Comparison of ENCODE assay signal across 8 cellular contexts in the genomic region with DNA sequence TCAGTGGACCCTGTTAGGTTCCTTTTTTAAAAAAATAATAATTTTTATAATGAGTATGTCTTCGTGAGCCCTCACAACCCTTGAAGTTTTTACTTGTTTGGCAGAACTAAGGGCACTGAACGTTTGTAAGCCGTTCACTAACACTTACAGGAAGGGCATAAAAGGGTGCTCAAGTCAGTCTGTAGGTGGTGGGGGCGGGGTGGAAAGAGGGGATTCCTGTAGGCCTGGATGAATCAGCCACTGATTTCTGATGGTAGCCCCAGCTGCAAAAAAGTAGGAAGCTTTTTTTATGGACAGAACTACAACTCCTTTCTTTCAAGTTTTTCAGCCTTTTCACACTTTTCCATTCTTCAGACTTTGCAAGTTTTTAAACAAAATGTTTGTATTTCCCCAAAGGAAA. TPM values are rescaled to one million over a fixed set of nuclear protein-coding genes. Genes with fewer than 3 reads are reported as not detected.
DNase-seq lines count a peak whose midpoint lies in the region; ATAC-seq, FAIRE-seq and TF ChIP-seq lines count a peak whose summit lies in the region.

No MANE protein-coding gene starts in this region.

- no peak overlapping the region for H3K27ac ChIP-seq in PC-9

- H3F3A ChIP-seq in PC-9 (ENCODE audit: insufficient read depth, low read depth): no peaks in the 10 kb centered on the region

- no peaks in the 10 kb centered on the region for H3K27me3 ChIP-seq in PC-9 (ENCODE audit: insufficient read depth, low read depth)

- no peak for TF ChIP-seq CTCF in fibroblast of pulmonary artery (IDR thresholded peaks at IDR 0.05; ENCODE audit: low read length, missing control alignments)
- TF ChIP-seq CTCF in PC-9 (conservative IDR thresholded peaks at IDR 0.05): no peak

- no peaks in the 10 kb centered on the region for H3K9me3 ChIP-seq in PC-9 (ENCODE audit: insufficient read depth, low read depth)

- H3K4me2 ChIP-seq in PC-9: no peak overlapping the region

- BruUV-seq in PC-9 (replicated peaks; lab: Mats Ljungman, UMichigan): no TSS peak

- no peaks in the 10 kb centered on the region for H3K79me2 ChIP-seq in PC-9 (ENCODE audit: low read depth)

- H2AFZ ChIP-seq in PC-9: no peak overlapping the region

- H3K36me3 ChIP-seq in PC-9 (ENCODE audit: low read depth): no peaks in the 10 kb centered on the region

- H3K9me2 ChIP-seq in PC-9 (ENCODE audit: insufficient read depth): no peaks in the 10 kb centered on the region

- POLR2A ChIA-PET in PC-9 (lab: Charles Lee; ENCODE audit: unreplicated experiment): no interaction called here

- H3K4me1 ChIP-seq in PC-9 (replicated peaks; ENCODE audit: insufficient read depth): no peaks in the 10 kb centered on the region

- CTCF ChIA-PET in PC-9 (lab: Charles Lee): interaction anchor here (1.6 kb wide), 1 partner anchor 1005 kb away, joined by 9 read pairs; no protein-coding TSS in a partner anchor

- intact Hi-C loops in PC-9 (cut with micrococcal nuclease; ENCODE audit: unreplicated experiment): loop anchor here (5.0 kb wide), 2 partner anchors 759 to 1439 kb away; no protein-coding TSS in a partner anchor

- DNase-seq in ELF-1 (ENCODE audit: low read depth, low spot score) (peak; percentile 23), fibroblast of pulmonary artery (ENCODE audit: low read depth) (peak; percentile 39), RCC 7860 (ENCODE audit: low spot score) (no peak), A172 (ENCODE audit: low spot score) (no peak), PC-9 (no peak)
- peak; percentile 58 to 63 for DNase-seq in activated CD8-positive, alpha-beta memory T cell treated with anti-CD3 and anti-CD28 coated beads for 4 hours (ENCODE audit: low read depth in 2 of 2)
- peak; percentile 75 for DNase-seq in stimulated activated CD4-positive, alpha-beta T cell treated with anti-CD3 and anti-CD28 coated beads, Interleukin-4, amount 100 ng/mL, for 1 hour

- H4K20me1 ChIP-seq in PC-9 (ENCODE audit: insufficient read depth): peaks cover 7% of the 10 kb centered on the region; the same call in 1 of the 2 replicates

- FAIRE-seq in RCC 7860 (lab: Jason Lieb, UNC): no peak

- no peak for ATAC-seq in HG02970 (IDR thresholded peaks at IDR 0.05; ENCODE audit: low FRiP score, unreplicated experiment)

- H3K4me3 ChIP-seq in fibroblast of pulmonary artery (replicated peaks; ENCODE audit: low read depth, low read length): no peak overlapping the region
- H3K4me3 ChIP-seq in PC-9: no peak overlapping the region

RNA-seq across cellular contexts. Expression of gene PIK3R1, which starts 35.8 kb away (rescaled TPM):
- total RNA-seq in A172 (2014; rRNA removed; shearing (Covaris generic)): 11.4 and 15.2 TPM in 2 replicates
- 15.1 and 15.9 TPM in 2 replicates for total RNA-seq in PC-9 (2021)

Comparison
In these comparisons a context has a peak if more than half of its experiments do, and no peak if none do; other contexts are left out.
1. DNase-seq: peak in ELF-1 (single experiment), activated CD8-positive, alpha-beta memory T cell treated with anti-CD3 and anti-CD28 coated beads for 4 hours (2 of 2), fibroblast of pulmonary artery (single experiment) and stimulated activated CD4-positive, alpha-beta T cell treated with anti-CD3 and anti-CD28 coated beads, Interleukin-4, amount 100 ng/mL, for 1 hour (single experiment); none in RCC 7860 (single experiment), A172 (single experiment) and PC-9 (0 of 2).